In the genomic region with DNA sequence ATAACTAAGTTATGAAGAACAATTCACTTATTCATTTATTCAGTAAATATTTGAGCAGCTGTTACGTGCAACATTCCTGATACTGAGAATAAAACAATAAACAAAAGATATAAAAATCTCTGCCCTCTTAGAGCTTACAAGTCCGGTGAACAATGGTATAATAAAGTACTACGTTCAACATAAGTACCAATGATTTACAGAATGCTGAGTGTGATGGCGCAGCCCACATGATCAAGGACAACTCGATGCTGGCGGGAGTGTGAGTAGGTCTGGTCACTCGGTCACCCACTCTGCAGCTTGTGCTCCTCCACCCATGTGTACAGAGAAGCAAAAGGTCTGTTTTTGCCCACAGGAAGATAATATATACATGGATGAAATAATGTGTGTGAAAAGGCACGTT, we compare ENCODE assay signal across 26 cellular contexts.
"Had no signal": no experiment of that assay in that cellular context is flagged by ENCODE, and none has a peak within 500 bp of the region (broad histone marks: within the 10 kb centered on the region; RNA-seq: fewer than 3 reads in every experiment).

No MANE protein-coding gene starts in this region.

- H3K4me1 ChIP-seq: gastroesophageal sphincter had no signal

- H3K36me3 Mint-ChIP-seq: activated naive CD8-positive, alpha-beta T cell had no signal

- H3K36me3 ChIP-seq: esophagus squamous epithelium, gastroesophageal sphincter had no signal

- H3K27me3 ChIP-seq: esophagus squamous epithelium had no signal

- ATAC-seq: activated CD4-positive, alpha-beta T cell treated with anti-CD3 and anti-CD28 coated beads for 36 hours; activated CD8-positive, alpha-beta T cell treated with anti-CD3 and anti-CD28 coated beads for 36 hours; activated T-cell treated with anti-CD3 and anti-CD28 coated beads, Interleukin-2, amount 50 U/mL, for 4 hours; activated T-helper 17 cell treated with anti-CD3 and anti-CD28 coated beads, Interleukin-2, amount 50 U/mL, for 72 hours; effector memory CD8-positive, alpha-beta T cell; gastroesophageal sphincter had no signal

- H3K27ac Mint-ChIP-seq: activated CD4-positive, alpha-beta T cell treated with anti-CD3 and anti-CD28 coated beads for 36 hours; activated CD4-positive, alpha-beta T cell treated with anti-CD3 and anti-CD28 coated beads, Interleukin-2, amount 10 ng/mL, durations not matched to agents 24 days and 14 days; activated CD8-positive, alpha-beta T cell treated with anti-CD3 and anti-CD28 coated beads for 36 hours; activated naive CD8-positive, alpha-beta T cell; activated T-helper 17 cell treated with anti-CD3 and anti-CD28 coated beads, Interleukin-2, amount 50 U/mL, for 72 hours; effector memory CD8-positive, alpha-beta T cell had no signal

- H3K4me1 Mint-ChIP-seq: activated CD4-positive, alpha-beta T cell treated with anti-CD3 and anti-CD28 coated beads for 36 hours; activated CD4-positive, alpha-beta T cell treated with anti-CD3 and anti-CD28 coated beads, Interleukin-2, amount 10 ng/mL, durations not matched to agents 24 days and 14 days; activated T-helper 17 cell treated with anti-CD3 and anti-CD28 coated beads, Interleukin-2, amount 50 U/mL, for 72 hours had no signal

- H3K4me3 ChIP-seq: esophagus squamous epithelium, gastroesophageal sphincter had no signal

- H3K9me3 Mint-ChIP-seq: activated CD4-positive, alpha-beta T cell treated with anti-CD3 and anti-CD28 coated beads, Interleukin-2, amount 10 ng/mL, durations not matched to agents 24 days and 14 days; activated CD8-positive, alpha-beta T cell treated with anti-CD3 and anti-CD28 coated beads for 36 hours; activated T-cell treated with anti-CD3 and anti-CD28 coated beads, Interleukin-2, amount 50 U/mL, for 4 hours; activated T-helper 17 cell treated with anti-CD3 and anti-CD28 coated beads, Interleukin-2, amount 50 U/mL, for 72 hours; effector memory CD8-positive, alpha-beta T cell had no signal

- H3K27ac ChIP-seq: gastroesophageal sphincter had no signal

- DNase-seq: activated CD4-positive, alpha-beta T cell treated with anti-CD3 and anti-CD28 coated beads for 36 hours; activated CD4-positive, alpha-beta T cell treated with anti-CD3 and anti-CD28 coated beads, Interleukin-2, amount 10 ng/mL, durations not matched to agents 24 days and 14 days; activated CD4-positive, alpha-beta T cell treated with anti-CD3 and anti-CD28 coated beads, Interleukin-2, amount 50 U/mL, for 48 hours; activated CD4-positive, CD25-positive, alpha-beta regulatory T cell; activated CD4-positive, CD25-positive, alpha-beta regulatory T cell treated with anti-CD3 and anti-CD28 coated beads, Interleukin-2, amount 50 U/mL, for 72 hours; activated CD8-positive, alpha-beta memory T cell treated with anti-CD3 and anti-CD28 coated beads for 24 hours; activated CD8-positive, alpha-beta T cell treated with anti-CD3 and anti-CD28 coated beads for 36 hours; activated effector memory CD4-positive, alpha-beta T cell treated with Interleukin-2 at 50 U/mL for 16 hours; activated gamma-delta T cell treated with Interleukin-2 at 50 U/mL for 16 hours; activated naive CD4-positive, alpha-beta T cell treated with anti-CD3 and anti-CD28 coated beads, Interleukin-2, amount 50 U/mL, for 16 hours; activated naive CD4-positive, alpha-beta T cell treated with Interleukin-2 at 50 U/mL for 16 hours; activated T-cell treated with anti-CD3 and anti-CD28 coated beads, Interleukin-2, amount 50 U/mL, for 4 hours; amniotic stem cell; anterior cingulate cortex; caudate nucleus; cortex of kidney; dermis blood vessel endothelial cell; effector CD4-positive, alpha-beta T cell; effector memory CD8-positive, alpha-beta T cell; erythroblast; esophagus squamous epithelium; foreskin melanocyte; T-helper 2 cell had no signal

- H3K27me3 Mint-ChIP-seq: activated CD4-positive, alpha-beta T cell treated with anti-CD3 and anti-CD28 coated beads for 36 hours; activated CD4-positive, alpha-beta T cell treated with anti-CD3 and anti-CD28 coated beads, Interleukin-2, amount 10 ng/mL, durations not matched to agents 24 days and 14 days; activated CD8-positive, alpha-beta T cell treated with anti-CD3 and anti-CD28 coated beads for 36 hours; activated naive CD8-positive, alpha-beta T cell; activated T-helper 17 cell treated with anti-CD3 and anti-CD28 coated beads, Interleukin-2, amount 50 U/mL, for 72 hours; effector memory CD8-positive, alpha-beta T cell had no signal

- H3K9me3 ChIP-seq: esophagus squamous epithelium, gastroesophageal sphincter had no signal

- H3K4me3 Mint-ChIP-seq: activated CD4-positive, alpha-beta T cell treated with anti-CD3 and anti-CD28 coated beads for 36 hours; activated CD4-positive, alpha-beta T cell treated with anti-CD3 and anti-CD28 coated beads, Interleukin-2, amount 10 ng/mL, durations not matched to agents 24 days and 14 days; activated CD8-positive, alpha-beta T cell treated with anti-CD3 and anti-CD28 coated beads for 36 hours; activated naive CD8-positive, alpha-beta T cell; activated T-cell treated with anti-CD3 and anti-CD28 coated beads, Interleukin-2, amount 50 U/mL, for 4 hours; activated T-helper 17 cell treated with anti-CD3 and anti-CD28 coated beads, Interleukin-2, amount 50 U/mL, for 72 hours; effector memory CD8-positive, alpha-beta T cell had no signal
